ENCODE assay signal across 8 cellular contexts in the genomic region with DNA sequence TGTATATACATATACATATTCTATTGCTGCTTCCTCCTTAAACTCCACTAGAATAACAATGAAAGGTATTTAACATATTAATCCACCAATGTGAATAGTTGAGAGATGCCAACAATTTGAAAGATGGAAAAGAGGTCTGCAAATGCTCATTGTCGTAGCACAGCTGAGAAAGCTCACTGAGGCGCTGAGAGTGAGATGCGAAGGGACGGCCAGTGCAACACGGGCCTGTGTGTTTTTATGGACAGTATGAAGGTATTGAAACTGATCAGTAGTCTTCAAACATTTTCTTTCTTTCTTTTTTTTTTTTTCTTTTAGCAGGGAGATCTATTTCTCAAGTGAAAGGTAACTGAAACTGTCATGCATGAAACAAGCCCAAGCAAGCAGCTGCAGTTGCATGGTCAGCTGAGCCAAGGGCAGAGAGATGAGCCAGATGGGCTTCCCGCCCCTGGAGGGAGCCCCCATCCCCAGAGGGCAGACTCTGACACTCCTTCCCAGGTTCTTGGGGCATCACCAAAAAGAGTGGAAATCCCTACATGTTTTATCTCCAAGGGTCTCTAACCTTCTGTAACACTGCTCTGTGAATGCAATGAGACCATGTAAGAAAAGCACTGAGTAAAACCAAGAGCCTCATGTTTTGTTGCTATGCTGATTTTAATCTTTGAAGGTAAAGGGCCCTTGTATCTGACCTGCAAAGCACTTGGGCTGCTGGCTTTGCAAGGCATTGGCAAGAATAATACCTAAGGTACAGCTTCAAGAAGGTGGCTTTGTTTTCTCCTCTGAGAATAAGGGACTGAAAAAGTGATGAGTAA. TPM values are rescaled to one million over a fixed set of nuclear protein-coding genes. Genes with fewer than 3 reads are reported as not detected.
DNase-seq lines count a peak whose midpoint lies in the region; ATAC-seq and TF ChIP-seq lines count a peak whose summit lies in the region.

No MANE protein-coding gene starts in this region.

- CTCF ChIA-PET in RWPE1 (lab: Yijun Ruan, JAX) = no interaction called here

- no peak overlapping the region for H2AFZ ChIP-seq in smooth muscle cell (ENCODE audit: low read depth)

- H3K27me3 Mint-ChIP-seq in activated T-cell treated with anti-CD3 and anti-CD28 coated beads, Interleukin-2, amount 50 U/mL, for 72 hours (ENCODE audit: low read depth) = peaks cover 7% of the 10 kb centered on the region
- no peaks in the 10 kb centered on the region for H3K27me3 Mint-ChIP-seq in stimulated activated naive CD8-positive, alpha-beta T cell treated with anti-CD3 and anti-CD28 coated beads, Interleukin-15, amount 100 ng/mL, for 72 hours

- H3K27ac ChIP-seq in RWPE1 (peak overlapping the region; percentile 56), smooth muscle cell (ENCODE audit: low read depth) (no peak overlapping the region), gastrocnemius medialis (no peak overlapping the region)

- intact Hi-C loops in gastrocnemius medialis (cut with DNase I; ENCODE audit: low total_unique reads) = no loop called here

- H3K27me3 ChIP-seq in smooth muscle cell (ENCODE audit: low read depth) (peaks cover 4% of the 10 kb centered on the region), BE2C (no peaks in the 10 kb centered on the region), gastrocnemius medialis (no peaks in the 10 kb centered on the region)

- peak overlapping the region; percentile 58 for H3K27ac Mint-ChIP-seq in activated T-cell treated with anti-CD3 and anti-CD28 coated beads, Interleukin-2, amount 50 U/mL, for 72 hours
- H3K27ac Mint-ChIP-seq in stimulated activated naive CD8-positive, alpha-beta T cell treated with anti-CD3 and anti-CD28 coated beads, Interleukin-15, amount 100 ng/mL, for 72 hours = peak overlapping the region in 1 of 2 donors; percentile 40

- H3K4me3 ChIP-seq in smooth muscle cell (no peak overlapping the region), BE2C (ENCODE audit: low read depth, low read length) (no peak overlapping the region), gastrocnemius medialis (no peak overlapping the region)

- DNase-seq in activated T-cell treated with anti-CD3 and anti-CD28 coated beads, Interleukin-2, amount 50 U/mL, for 72 hours = no peak
- DNase-seq in activated T-cell treated with anti-CD3 and anti-CD28 coated beads for 4 hours (no peak), RWPE1 (ENCODE audit: low spot score) (no peak), smooth muscle cell (lab: John Stamatoyannopoulos, UW; ENCODE audit: unreplicated experiment) (no peak), BE2C (no peak), gastrocnemius medialis (no peak)
- no peak for DNase-seq in stimulated activated naive CD8-positive, alpha-beta T cell treated with anti-CD3 and anti-CD28 coated beads, Interleukin-15, amount 100 ng/mL, for 72 hours

- H3K9me3 ChIP-seq in smooth muscle cell (replicated peaks; ENCODE audit: low read depth) = no peaks in the 10 kb centered on the region
- no peaks in the 10 kb centered on the region for H3K9me3 ChIP-seq in BE2C
- H3K9me3 ChIP-seq in gastrocnemius medialis = no peaks in the 10 kb centered on the region

- H3K36me3 Mint-ChIP-seq in activated T-cell treated with anti-CD3 and anti-CD28 coated beads, Interleukin-2, amount 50 U/mL, for 72 hours (ENCODE audit: insufficient read depth in 2 of 2) = peaks cover 0 to 2% of the 10 kb centered on the region in 2 donors

- H3F3A ChIP-seq in smooth muscle cell (ENCODE audit: low read depth) = no peaks in the 10 kb centered on the region

- no peak overlapping the region for H3K4me2 ChIP-seq in smooth muscle cell

- TF ChIP-seq POLR2A in gastrocnemius medialis (IDR thresholded peaks at IDR 0.05) = no peak

- peak; percentile 38 to 44 for ATAC-seq in activated T-cell treated with anti-CD3 and anti-CD28 coated beads, Interleukin-2, amount 50 U/mL, for 72 hours (replicated peaks in 1 of 2)
- ATAC-seq in HG02763 (IDR thresholded peaks at IDR 0.05; ENCODE audit: unreplicated experiment) = peak; percentile 74
- peak; percentile 25 for ATAC-seq in stimulated activated naive CD8-positive, alpha-beta T cell treated with anti-CD3 and anti-CD28 coated beads, Interleukin-15, amount 100 ng/mL, for 72 hours
- no peak for ATAC-seq in gastrocnemius medialis

- peaks cover 3% of the 10 kb centered on the region for H3K4me1 ChIP-seq in smooth muscle cell (ENCODE audit: low read depth)
- H3K4me1 ChIP-seq in BE2C = no peaks in the 10 kb centered on the region
- no peaks in the 10 kb centered on the region for H3K4me1 ChIP-seq in gastrocnemius medialis

- H3K4me3 Mint-ChIP-seq in activated T-cell treated with anti-CD3 and anti-CD28 coated beads, Interleukin-2, amount 50 U/mL, for 72 hours = peak overlapping the region; percentile 46 to 78
- peak overlapping the region; percentile 35 to 54 for H3K4me3 Mint-ChIP-seq in stimulated activated naive CD8-positive, alpha-beta T cell treated with anti-CD3 and anti-CD28 coated beads, Interleukin-15, amount 100 ng/mL, for 72 hours

- in situ Hi-C loops in gastrocnemius medialis (cut with MboI; ENCODE audit: low sequenced_read_pairs in 4 of 4) = no loop called here

- no peak for TF ChIP-seq CTCF in RWPE1 (conservative IDR thresholded peaks at IDR 0.05; ENCODE audit: low read depth)
- no peak for TF ChIP-seq CTCF in smooth muscle cell (IDR thresholded peaks at IDR 0.05; ENCODE audit: borderline replicate concordance, insufficient read depth, poor library complexity, severe bottlenecking)
- TF ChIP-seq CTCF in BE2C (IDR thresholded peaks at IDR 0.05; ENCODE audit: low read depth, low read length) = no peak
- TF ChIP-seq CTCF in gastrocnemius medialis (IDR thresholded peaks at IDR 0.05 in 4 of 5, conservative IDR thresholded peaks at IDR 0.05 in 1 of 5) = no peak

- no peaks in the 10 kb centered on the region for H4K20me1 ChIP-seq in smooth muscle cell (ENCODE audit: low read depth)

- no peaks in the 10 kb centered on the region for H3K79me2 ChIP-seq in smooth muscle cell (ENCODE audit: low read depth)

- POLR2A ChIA-PET in RWPE1 (lab: Yijun Ruan, JAX; ENCODE audit: low non-redundant PET) = no interaction called here

- peaks cover 0 to 2% of the 10 kb centered on the region in 2 donors for H3K9me3 Mint-ChIP-seq in activated T-cell treated with anti-CD3 and anti-CD28 coated beads, Interleukin-2, amount 50 U/mL, for 72 hours
- peaks cover 0 to 9% of the 10 kb centered on the region in 2 donors for H3K9me3 Mint-ChIP-seq in stimulated activated naive CD8-positive, alpha-beta T cell treated with anti-CD3 and anti-CD28 coated beads, Interleukin-15, amount 100 ng/mL, for 72 hours

- 73% methylated on average over 6 of the region's 6 CpGs for WGBS in smooth muscle cell (ENCODE audit: low lambda C conversion rate)

- H3K9ac ChIP-seq in smooth muscle cell (ENCODE audit: low read depth) = no peak overlapping the region

- H3K36me3 ChIP-seq in smooth muscle cell (ENCODE audit: low read depth) (no peaks in the 10 kb centered on the region), BE2C (no peaks in the 10 kb centered on the region), gastrocnemius medialis (no peaks in the 10 kb centered on the region)

- H3K4me1 Mint-ChIP-seq in activated T-cell treated with anti-CD3 and anti-CD28 coated beads, Interleukin-2, amount 50 U/mL, for 72 hours (ENCODE audit: low read depth) = peaks cover 45% of the 10 kb centered on the region
- peaks cover 52% of the 10 kb centered on the region for H3K4me1 Mint-ChIP-seq in stimulated activated naive CD8-positive, alpha-beta T cell treated with anti-CD3 and anti-CD28 coated beads, Interleukin-15, amount 100 ng/mL, for 72 hours

RNA-seq across cellular contexts. Expression of a gene that starts 41.4 kb away (rescaled TPM):
- total RNA-seq in activated T-cell treated with anti-CD3 and anti-CD28 coated beads, Interleukin-2, amount 50 U/mL, for 72 hours = not detected
- total RNA-seq in smooth muscle cell (0.22 and 0.31 TPM in 2 replicates), gastrocnemius medialis (under 1 TPM; 0.07 to 0.15 (median 0.10) TPM)
- 0.65 and 3.1 TPM in 2 replicates for polyA plus RNA-seq in smooth muscle cell
- not detected for polyA plus RNA-seq in BE2C (2012; ENCODE audit: insufficient read depth, insufficient read length, low read depth)

Comparison
In these comparisons a context has a peak if more than half of its experiments do, and no peak if none do; other contexts are left out.
1. ATAC-seq: peak in activated T-cell treated with anti-CD3 and anti-CD28 coated beads, Interleukin-2, amount 50 U/mL, for 72 hours (2 of 2), HG02763 (single experiment) and stimulated activated naive CD8-positive, alpha-beta T cell treated with anti-CD3 and anti-CD28 coated beads, Interleukin-15, amount 100 ng/mL, for 72 hours (single experiment); none in gastrocnemius medialis (0 of 2).